Comparison of ENCODE assay signal across 8 cellular contexts in genomic region chr21:15093216-15093615, GRCh38.
"Had no signal": no experiment of that assay in that cellular context is flagged by ENCODE, and none has a peak within 500 bp of the region (broad histone marks: within the 10 kb centered on the region; RNA-seq: fewer than 3 reads in every experiment).

No MANE protein-coding gene starts in this region.

- H3K36me3 Mint-ChIP-seq: IgD-negative memory B cell had no signal

- H3K9ac ChIP-seq: KMS-11 had no signal

- H3K27ac Mint-ChIP-seq: IgD-negative memory B cell had no signal

- H3K9me3 Mint-ChIP-seq: IgD-negative memory B cell had no signal

- DNase-seq: IMR-90, KBM-7, KG1 had no signal

- ATAC-seq: HepG2, K562 had no signal

- H3K4me2 ChIP-seq: KMS-11 had no signal

- H3K27ac ChIP-seq: HL-60, KMS-11 had no signal

- H3K4me3 ChIP-seq: K562 had no signal

- H3K4me3 Mint-ChIP-seq: IgD-negative memory B cell had no signal
